8 cellular contexts compared by ENCODE assay signal in genomic region chr17:30476726-30477082, GRCh38. TPM values are rescaled to one million over a fixed set of nuclear protein-coding genes. Genes with fewer than 3 reads are reported as not detected.
DNase-seq lines count a peak whose midpoint lies in the region; ATAC-seq and TF ChIP-seq lines count a peak whose summit lies in the region.

No MANE protein-coding gene starts in this region.

- H3K27ac ChIP-seq in PC-3 (ENCODE audit: low read length), result no peak overlapping the region
- peak overlapping the region in 1 of 3 donors; percentile 90 for H3K27ac ChIP-seq in right lobe of liver
- H3K27ac ChIP-seq in thoracic aorta, result peak overlapping the region; percentile 90 to 92

- CTCF ChIA-PET in PC-3 (lab: Charles Lee), result no interaction called here

- no peaks in the 10 kb centered on the region for H3K27me3 ChIP-seq in PC-3 (ENCODE audit: low read length)
- no peaks in the 10 kb centered on the region for H3K27me3 ChIP-seq in right lobe of liver
- H3K27me3 ChIP-seq in thoracic aorta (replicated peaks; ENCODE audit: insufficient read depth), result no peaks in the 10 kb centered on the region

- peaks cover 8% of the 10 kb centered on the region; the same call in 1 of the 2 replicates for H3K4me1 ChIP-seq in PC-3 (ENCODE audit: insufficient read depth, low read length)
- peaks cover 0 to 12% (median 3%) of the 10 kb centered on the region in 4 donors for H3K4me1 ChIP-seq in right lobe of liver
- peaks cover 5 to 37% of the 10 kb centered on the region in 2 donors for H3K4me1 ChIP-seq in thoracic aorta (ENCODE audit: control insufficient read depth in 1 of 2, low read depth in 2 of 2)

- H3K36me3 ChIP-seq in PC-3 (ENCODE audit: low read depth, low read length) (no peaks in the 10 kb centered on the region; the same call in 1 of the 2 replicates), right lobe of liver (peaks cover 0 to 18% (median 4%) of the 10 kb centered on the region in 4 donors), thoracic aorta (no peaks in the 10 kb centered on the region)

- POLR2A ChIA-PET in PC-3 (lab: Charles Lee; ENCODE audit: unreplicated experiment), result no interaction called here

- peak overlapping the region; percentile 100 for H2AFZ ChIP-seq in PC-3 (ENCODE audit: low read length)

- DNase-seq in Daoy (ENCODE audit: low read depth) (peak; percentile 32), HFF-Myc (ENCODE audit: extremely low read depth, low read depth) (no peak), PC-3 (no peak), cardiac fibroblast (ENCODE audit: low read depth in 2 of 2) (no peak), right lobe of liver (no peak), thoracic aorta (ENCODE audit: low spot score) (no peak)

- no peak for TF ChIP-seq POLR2A in right lobe of liver (IDR thresholded peaks at IDR 0.05)

- H3K4me3 ChIP-seq in HFF-Myc (replicated peaks; ENCODE audit: low read depth, low read length), result peak overlapping the region; percentile 80
- peak overlapping the region; percentile 97 for H3K4me3 ChIP-seq in PC-3 (ENCODE audit: low read length)
- H3K4me3 ChIP-seq in cardiac fibroblast (replicated peaks in 1 of 2; ENCODE audit: low read depth in 2 of 2, low read length in 2 of 2), result peak overlapping the region; percentile 92 to 96
- H3K4me3 ChIP-seq in right lobe of liver, result peak overlapping the region; percentile 72 to 83 (median 77)
- H3K4me3 ChIP-seq in thoracic aorta, result peak overlapping the region; percentile 93

- peak overlapping the region; percentile 84 for H3K4me2 ChIP-seq in PC-3 (ENCODE audit: low read length)

- H3K79me2 ChIP-seq in PC-3 (ENCODE audit: low read length), result peaks cover 22% of the 10 kb centered on the region

- ATAC-seq in PC-3 (peak; percentile 32), right lobe of liver (peak in 3 of 4 donors; percentile 3 to 15 (median 7)), thoracic aorta (ENCODE audit: insufficient number of reproducible peaks, low FRiP score, low read depth) (no peak), HG02981 (IDR thresholded peaks at IDR 0.05; ENCODE audit: unreplicated experiment) (no peak), HG03520 (IDR thresholded peaks at IDR 0.05; ENCODE audit: unreplicated experiment) (no peak)

- H4K20me1 ChIP-seq in PC-3 (ENCODE audit: low read length), result no peaks in the 10 kb centered on the region

- no peaks in the 10 kb centered on the region for H3F3A ChIP-seq in PC-3 (ENCODE audit: low read length, unreplicated experiment)

- 17% methylated on average over 7 of the region's 7 CpGs for WGBS in right lobe of liver (ENCODE audit: insufficient coverage, low coverage, low lambda C conversion rate, missing lambda C conversion rate)

- no TSS peak for BruUV-seq in PC-3 (replicated peaks; lab: Mats Ljungman, UMichigan)

- no peak for TF ChIP-seq CTCF in HFF-Myc (IDR thresholded peaks at IDR 0.05; ENCODE audit: low read depth, low read length, missing control alignments)
- TF ChIP-seq CTCF in PC-3 (conservative IDR thresholded peaks at IDR 0.05; ENCODE audit: low read depth, low read length), result no peak
- TF ChIP-seq CTCF in cardiac fibroblast (IDR thresholded peaks at IDR 0.05; ENCODE audit: low read depth, low read length), result no peak
- no peak for TF ChIP-seq CTCF in right lobe of liver (IDR thresholded peaks at IDR 0.05)
- TF ChIP-seq CTCF in thoracic aorta (IDR thresholded peaks at IDR 0.05), result no peak

- no peaks in the 10 kb centered on the region for H3K9me2 ChIP-seq in PC-3 (replicated peaks; ENCODE audit: low read length)

- peak overlapping the region; percentile 99; the same call in 1 of the 2 replicates for H3K9ac ChIP-seq in PC-3 (ENCODE audit: low read length)

- no peaks in the 10 kb centered on the region for H3K9me3 ChIP-seq in PC-3 (ENCODE audit: low read length)
- no peaks in the 10 kb centered on the region for H3K9me3 ChIP-seq in right lobe of liver
- no peaks in the 10 kb centered on the region for H3K9me3 ChIP-seq in thoracic aorta

- intact Hi-C loops in PC-3 (cut with micrococcal nuclease), result loop anchor here (1.0 kb wide), 1 partner anchor 136 kb away; no protein-coding TSS in a partner anchor
- intact Hi-C loops in right lobe of liver (cut with DNase I), result no loop called here

RNA-seq across cellular contexts. Expression of gene GOSR1, which starts 0.5 kb away (rescaled TPM):
- total RNA-seq in Daoy (2014; rRNA removed; shearing (Covaris generic)), result 32.5 and 37.8 TPM in 2 replicates
- total RNA-seq in PC-3 (2014; rRNA removed), result 14.2 and 22.2 TPM in 2 replicates
- 10 to 100 TPM; 20.0 to 33.7 (median 27.1) TPM for total RNA-seq in right lobe of liver
- 10 to 100 TPM; 29.6 to 54.9 TPM for total RNA-seq in thoracic aorta

Comparison
In these comparisons a context has a peak if more than half of its experiments do, and no peak if none do; other contexts are left out.
1. ATAC-seq: peak in PC-3 (single experiment) and right lobe of liver (3 of 4); none in thoracic aorta (single experiment), HG02981 (single experiment) and HG03520 (single experiment).
2. Peak in every context shown above with its lines, with median percentiles within 50 percentile points of each other: H3K4me3 ChIP-seq.